In genomic region chr16:65510850-65511249, GRCh38 we compare ENCODE assay signal across 24 cellular contexts.
DNase-seq lines count a peak whose midpoint lies in the region; ATAC-seq and TF ChIP-seq lines count a peak whose summit lies in the region.
"Had no signal": no experiment of that assay in that cellular context is flagged by ENCODE, and none has a peak within 500 bp of the region (broad histone marks: within the 10 kb centered on the region; RNA-seq: fewer than 3 reads in every experiment).

No MANE protein-coding gene starts in this region.

- CTCF ChIA-PET in activated CD8-positive, alpha-beta T cell treated with anti-CD3 and anti-CD28 coated beads, Interleukin-2, amount 10 ng/mL, durations not matched to agents 7 days and 5 days (lab: Charles Lee): no interaction called here

- H3K9me3 Mint-ChIP-seq in endodermal cell: no peaks in the 10 kb centered on the region
- peaks cover 4% of the 10 kb centered on the region for H3K9me3 Mint-ChIP-seq in mesothelial cell of epicardium
- H3K9me3 Mint-ChIP-seq in activated CD8-positive, alpha-beta T cell treated with anti-CD3 and anti-CD28 coated beads, Interleukin-2, amount 10 ng/mL, durations not matched to agents 7 days and 5 days (ENCODE audit: insufficient read depth): no peaks in the 10 kb centered on the region

- peak overlapping the region; percentile 64 for H3K4me2 ChIP-seq in BLaER1

- POLR2A ChIA-PET in activated CD8-positive, alpha-beta T cell treated with anti-CD3 and anti-CD28 coated beads, Interleukin-2, amount 10 ng/mL, durations not matched to agents 7 days and 5 days (lab: Charles Lee): no interaction called here

- no peak for ATAC-seq in activated CD8-positive, alpha-beta T cell treated with anti-CD3 and anti-CD28 coated beads, Interleukin-2, amount 10 ng/mL, durations not matched to agents 7 days and 5 days
- no peak for ATAC-seq in mucosa of descending colon
- ATAC-seq: CD8-positive, alpha-beta T cell had no signal

- H3K9me3 ChIP-seq in BLaER1 (no peaks in the 10 kb centered on the region), endodermal cell (ENCODE audit: control insufficient read depth, low read length) (no peaks in the 10 kb centered on the region), mucosa of descending colon (peaks cover 5% of the 10 kb centered on the region)
- H3K9me3 ChIP-seq: ascending aorta, left ventricle myocardium inferior, MG63, thoracic aorta had no signal

- H3K4me1 Mint-ChIP-seq in endodermal cell: peaks cover 11% of the 10 kb centered on the region
- peaks cover 18% of the 10 kb centered on the region for H3K4me1 Mint-ChIP-seq in mesothelial cell of epicardium
- no peaks in the 10 kb centered on the region for H3K4me1 Mint-ChIP-seq in activated CD8-positive, alpha-beta T cell treated with anti-CD3 and anti-CD28 coated beads, Interleukin-2, amount 10 ng/mL, durations not matched to agents 7 days and 5 days (ENCODE audit: low read depth)

- H3K4me1 ChIP-seq in BLaER1: peaks cover 18% of the 10 kb centered on the region
- peaks cover 11% of the 10 kb centered on the region for H3K4me1 ChIP-seq in endodermal cell (ENCODE audit: control insufficient read depth, insufficient read depth, low read length)
- no peaks in the 10 kb centered on the region for H3K4me1 ChIP-seq in mucosa of descending colon (ENCODE audit: low read depth)
- H3K4me1 ChIP-seq: left ventricle myocardium inferior had no signal

- intact Hi-C loops in posterior cingulate gyrus (cut with DNase I): no loop called here
- intact Hi-C loops in mucosa of descending colon (cut with DNase I, micrococcal nuclease): no loop called here

- no peak for TF ChIP-seq CTCF in endodermal cell (conservative IDR thresholded peaks at IDR 0.05)
- TF ChIP-seq CTCF in mesothelial cell of epicardium (IDR thresholded peaks at IDR 0.05; ENCODE audit: unreplicated experiment): no peak
- TF ChIP-seq CTCF in mucosa of descending colon (IDR thresholded peaks at IDR 0.05): no peak

- peak; percentile 92 for DNase-seq in NCI-H226
- peak; percentile 59 for DNase-seq in endodermal cell
- DNase-seq in mesothelial cell of epicardium (ENCODE audit: low spot score in 2 of 2, unreplicated experiment in 2 of 2): no peak
- no peak for DNase-seq in H7
- no peak for DNase-seq in activated CD8-positive, alpha-beta T cell treated with anti-CD3 and anti-CD28 coated beads, Interleukin-2, amount 10 ng/mL, durations not matched to agents 7 days and 5 days
- DNase-seq in posterior cingulate gyrus: no peak
- DNase-seq in mucosa of descending colon: no peak
- DNase-seq: ACHN; activated CD4-positive, alpha-beta T cell treated with anti-CD3 and anti-CD28 coated beads, Interleukin-2, amount 50 U/mL, for 48 hours; activated naive CD4-positive, alpha-beta T cell treated with anti-CD3 and anti-CD28 coated beads for 36 hours; CD8-positive, alpha-beta T cell; DMS79 treated with DMSO at 0.1 percent for 48 hours; GOT3; left ventricle myocardium inferior; MG63; NCI-H1930; NCI-H524 treated with DMSO at 0.1 percent for 48 hours; SHP77; stimulated activated CD4-positive, alpha-beta T cell treated with anti-CD3 and anti-CD28 coated beads, Interleukin-12 subunit alpha, Interleukin-12 subunit beta, amount 100 ng/mL, for 4 hours; WERI-Rb-1 had no signal

- H3K27ac Mint-ChIP-seq in endodermal cell (peak overlapping the region; percentile 42), mesothelial cell of epicardium (peak overlapping the region; percentile 39)
- H3K27ac Mint-ChIP-seq in activated CD8-positive, alpha-beta T cell treated with anti-CD3 and anti-CD28 coated beads, Interleukin-2, amount 10 ng/mL, durations not matched to agents 7 days and 5 days: no peak overlapping the region
- H3K27ac Mint-ChIP-seq: activated naive CD4-positive, alpha-beta T cell treated with anti-CD3 and anti-CD28 coated beads for 36 hours; CD8-positive, alpha-beta T cell; T-helper 1 cell treated with Interleukin-12 subunit alpha and Interleukin-12 subunit beta and Interleukin-4 antibody, amounts not matched to agents 30 μg/mL and 1 μg/mL, for 36 hours had no signal

- H3K36me3 Mint-ChIP-seq in endodermal cell (ENCODE audit: low read depth) (no peaks in the 10 kb centered on the region), mesothelial cell of epicardium (no peaks in the 10 kb centered on the region)
- H3K36me3 Mint-ChIP-seq in activated CD8-positive, alpha-beta T cell treated with anti-CD3 and anti-CD28 coated beads, Interleukin-2, amount 10 ng/mL, durations not matched to agents 7 days and 5 days (ENCODE audit: low read depth): no peaks in the 10 kb centered on the region
- H3K36me3 Mint-ChIP-seq: CD8-positive, alpha-beta T cell had no signal

- no peaks in the 10 kb centered on the region for H3K27me3 ChIP-seq in BLaER1
- no peaks in the 10 kb centered on the region for H3K27me3 ChIP-seq in endodermal cell (ENCODE audit: control insufficient read depth, insufficient read depth, low read length, poor library complexity, severe bottlenecking)
- H3K27me3 ChIP-seq in H7 (ENCODE audit: control insufficient read depth, insufficient read depth, low read length): no peaks in the 10 kb centered on the region
- H3K27me3 ChIP-seq: ascending aorta, MG63 had no signal

- 79 to 95% methylated on average over 4 to 7 of the region's 7 CpGs for WGBS in endodermal cell (ENCODE audit: insufficient coverage in 1 of 2, insufficient read length in 1 of 2), 2 experiments

- H3K27ac ChIP-seq in BLaER1 (no peak overlapping the region), endodermal cell (ENCODE audit: low read depth, low read length) (no peak overlapping the region)
- H3K27ac ChIP-seq: ascending aorta, left ventricle myocardium inferior, thoracic aorta, WERI-Rb-1 had no signal

- H3K27me3 Mint-ChIP-seq in endodermal cell (ENCODE audit: insufficient read depth) (no peaks in the 10 kb centered on the region), mesothelial cell of epicardium (ENCODE audit: low read depth) (no peaks in the 10 kb centered on the region)
- H3K27me3 Mint-ChIP-seq in activated CD8-positive, alpha-beta T cell treated with anti-CD3 and anti-CD28 coated beads, Interleukin-2, amount 10 ng/mL, durations not matched to agents 7 days and 5 days (ENCODE audit: low read depth): no peaks in the 10 kb centered on the region

- H4K20me1 ChIP-seq in BLaER1: no peaks in the 10 kb centered on the region

- H3K4me3 Mint-ChIP-seq in endodermal cell: no peak overlapping the region
- H3K4me3 Mint-ChIP-seq in mesothelial cell of epicardium: no peak overlapping the region
- no peak overlapping the region for H3K4me3 Mint-ChIP-seq in activated CD8-positive, alpha-beta T cell treated with anti-CD3 and anti-CD28 coated beads, Interleukin-2, amount 10 ng/mL, durations not matched to agents 7 days and 5 days
- H3K4me3 Mint-ChIP-seq: activated naive CD4-positive, alpha-beta T cell treated with anti-CD3 and anti-CD28 coated beads for 36 hours; CD8-positive, alpha-beta T cell; T-helper 1 cell treated with Interleukin-12 subunit alpha and Interleukin-12 subunit beta and Interleukin-4 antibody, amounts not matched to agents 30 μg/mL and 1 μg/mL, for 36 hours had no signal

- H3K4me3 ChIP-seq in BLaER1: no peak overlapping the region
- no peak overlapping the region for H3K4me3 ChIP-seq in endodermal cell (ENCODE audit: low read length)
- no peak overlapping the region for H3K4me3 ChIP-seq in H7 (ENCODE audit: insufficient read depth, low read depth, low read length)
- H3K4me3 ChIP-seq in mucosa of descending colon: no peak overlapping the region
- H3K4me3 ChIP-seq: ascending aorta, left ventricle myocardium inferior, MG63, thoracic aorta had no signal

- no peaks in the 10 kb centered on the region for H3K36me3 ChIP-seq in BLaER1
- no peaks in the 10 kb centered on the region for H3K36me3 ChIP-seq in endodermal cell (ENCODE audit: control insufficient read depth, insufficient read depth, low read length)
- H3K36me3 ChIP-seq in H7 (replicated peaks; ENCODE audit: control insufficient read depth, insufficient read depth, low read length): no peaks in the 10 kb centered on the region
- H3K36me3 ChIP-seq in mucosa of descending colon (ENCODE audit: low read depth): no peaks in the 10 kb centered on the region
- H3K36me3 ChIP-seq: ascending aorta, left ventricle myocardium inferior, MG63, thoracic aorta, WERI-Rb-1 had no signal

- H3K9ac ChIP-seq in BLaER1: no peak overlapping the region
- H3K9ac ChIP-seq in endodermal cell (ENCODE audit: extremely low read depth, low read length, poor library complexity, severe bottlenecking): peak overlapping the region; percentile 28

Comparison
In these comparisons a context has a peak if more than half of its experiments do, and no peak if none do; other contexts are left out.
1. DNase-seq: peak in NCI-H226 (single experiment) and endodermal cell (single experiment); none in mesothelial cell of epicardium (0 of 2), H7 (single experiment), activated CD8-positive, alpha-beta T cell treated with anti-CD3 and anti-CD28 coated beads, Interleukin-2, amount 10 ng/mL, durations not matched to agents 7 days and 5 days (single experiment), posterior cingulate gyrus (0 of 10) and mucosa of descending colon (0 of 3).